9 cellular contexts compared by ENCODE assay signal in genomic region chr7:150451833-150452431, GRCh38. TPM values are rescaled to one million over a fixed set of nuclear protein-coding genes. Genes with fewer than 3 reads are reported as not detected.
A peak's percentile ranks its signal among the peaks of the same experiment; 100 is the strongest.
DNase-seq lines count a peak whose midpoint lies in the region; ATAC-seq and TF ChIP-seq lines count a peak whose summit lies in the region.
"Had no signal": no experiment of that assay in that cellular context is flagged by ENCODE, and none has a peak within 500 bp of the region (broad histone marks: within the 10 kb centered on the region; RNA-seq: fewer than 3 reads in every experiment).

No MANE protein-coding gene starts in this region.

- ATAC-seq in activated CD8-positive, alpha-beta T cell treated with anti-CD3 and anti-CD28 coated beads, Interleukin-2, amount 10 ng/mL, durations not matched to agents 7 days and 5 days, result peak; percentile 2
- ATAC-seq in gastroesophageal sphincter, result no peak
- ATAC-seq in HG03565 (IDR thresholded peaks at IDR 0.05; ENCODE audit: unreplicated experiment), result no peak

- H3K4me1 Mint-ChIP-seq in activated CD8-positive, alpha-beta T cell treated with anti-CD3 and anti-CD28 coated beads, Interleukin-2, amount 10 ng/mL, durations not matched to agents 7 days and 5 days (ENCODE audit: low read depth), result peaks cover 63% of the 10 kb centered on the region

- H3K27ac ChIP-seq in gastroesophageal sphincter, result peak overlapping the region in 3 of 4 donors; percentile 63 to 79 (median 77)
- no peak overlapping the region for H3K27ac ChIP-seq in SK-N-SH (ENCODE audit: low read depth in 2 of 2, low read length in 1 of 2)

- H3K9me3 ChIP-seq in gastroesophageal sphincter, result peaks cover 0 to 7% (median 0%) of the 10 kb centered on the region in 3 donors
- H3K9me3 ChIP-seq in SK-N-SH, result no peaks in the 10 kb centered on the region

- TF ChIP-seq EP300 in gastroesophageal sphincter (IDR thresholded peaks at IDR 0.05) (no peak), SK-N-SH (IDR thresholded peaks at IDR 0.05; ENCODE audit: borderline replicate concordance in 1 of 2, low read depth in 1 of 2, low read length in 1 of 2) (no peak)

- H3K36me3 ChIP-seq in gastroesophageal sphincter (no peaks in the 10 kb centered on the region), SK-N-SH (replicated peaks in 1 of 2; ENCODE audit: control insufficient read depth in 1 of 2, insufficient read depth in 2 of 2, low read length in 1 of 2) (no peaks in the 10 kb centered on the region)

- WGBS in gastroesophageal sphincter (ENCODE audit: low coverage in 1 of 2), 2 donors, result 43 to 54% methylated on average over 4 to 6 of the region's 8 CpGs
- 38% methylated on average over 8 of the region's 8 CpGs for WGBS in SK-N-SH (ENCODE audit: low lambda C conversion rate)

- H3K4me2 ChIP-seq in SK-N-SH, result no peak overlapping the region

- H3K27me3 ChIP-seq in gastroesophageal sphincter (peaks cover 27% of the 10 kb centered on the region), SK-N-SH (ENCODE audit: insufficient read depth) (peaks cover 31% of the 10 kb centered on the region; the same call in 1 of the 2 replicates)

- peaks cover 20% of the 10 kb centered on the region for H3K9me3 Mint-ChIP-seq in activated CD8-positive, alpha-beta T cell treated with anti-CD3 and anti-CD28 coated beads, Interleukin-2, amount 10 ng/mL, durations not matched to agents 7 days and 5 days (ENCODE audit: insufficient read depth)

- POLR2A ChIA-PET in activated CD8-positive, alpha-beta T cell treated with anti-CD3 and anti-CD28 coated beads, Interleukin-2, amount 10 ng/mL, durations not matched to agents 7 days and 5 days (lab: Charles Lee), result interaction anchor here (0.6 to 9.8 kb wide), 29 partner anchors 11 to 304 kb away, joined by 3 to 316 read pairs (median 5); partner anchors contain the start of genes GIMAP1, GIMAP2, GIMAP4 and GIMAP5
- POLR2A ChIA-PET in SK-N-SH (lab: Yijun Ruan, JAX), result no interaction called here

- peak overlapping the region; percentile 95 for H3K27ac Mint-ChIP-seq in activated CD8-positive, alpha-beta T cell treated with anti-CD3 and anti-CD28 coated beads, Interleukin-2, amount 10 ng/mL, durations not matched to agents 7 days and 5 days

- H3F3A ChIP-seq in SK-N-SH (replicated peaks; ENCODE audit: insufficient read depth), result no peaks in the 10 kb centered on the region

- no peaks in the 10 kb centered on the region for H3K79me2 ChIP-seq in SK-N-SH (ENCODE audit: insufficient read depth)

- peaks cover 53% of the 10 kb centered on the region for H3K36me3 Mint-ChIP-seq in activated CD8-positive, alpha-beta T cell treated with anti-CD3 and anti-CD28 coated beads, Interleukin-2, amount 10 ng/mL, durations not matched to agents 7 days and 5 days (ENCODE audit: low read depth)

- no peak for TF ChIP-seq RAD21 in SK-N-SH (IDR thresholded peaks at IDR 0.05; ENCODE audit: low read length)

- H3K4me3 Mint-ChIP-seq in activated CD8-positive, alpha-beta T cell treated with anti-CD3 and anti-CD28 coated beads, Interleukin-2, amount 10 ng/mL, durations not matched to agents 7 days and 5 days, result peak overlapping the region; percentile 97

- no peaks in the 10 kb centered on the region for H3K9me2 ChIP-seq in SK-N-SH

- H4K20me1 ChIP-seq in SK-N-SH (ENCODE audit: insufficient read depth), result no peaks in the 10 kb centered on the region

- H3K9ac ChIP-seq in SK-N-SH, result no peak overlapping the region

- no peak overlapping the region for H2AFZ ChIP-seq in SK-N-SH (ENCODE audit: low read depth)

- DNase-seq in GM13976 (ENCODE audit: low spot score), result peak; percentile 40
- DNase-seq in activated CD8-positive, alpha-beta T cell treated with anti-CD3 and anti-CD28 coated beads, Interleukin-2, amount 10 ng/mL, durations not matched to agents 7 days and 5 days, result peak; percentile 59
- peak; percentile 21 to 48 for DNase-seq in stimulated activated CD4-positive, alpha-beta T cell treated with anti-CD3 and anti-CD28 coated beads, Interleukin-4, amount 100 ng/mL, for 4 hours
- no peak for DNase-seq in NOMO-1 treated with dmso at 0.1 percent for 144 hours (lab: John Stamatoyannopoulos, UW; ENCODE audit: unreplicated experiment)
- DNase-seq in hippocampal formation (lab: John Stamatoyannopoulos, UW), result no peak
- DNase-seq in SK-N-SH, result no peak
- DNase-seq: NCI-H1436 had no signal

- H3K27me3 Mint-ChIP-seq in activated CD8-positive, alpha-beta T cell treated with anti-CD3 and anti-CD28 coated beads, Interleukin-2, amount 10 ng/mL, durations not matched to agents 7 days and 5 days (ENCODE audit: low read depth), result no peaks in the 10 kb centered on the region

- TF ChIP-seq POLR2A in gastroesophageal sphincter (IDR thresholded peaks at IDR 0.05), result no peak

- CTCF ChIA-PET in activated CD8-positive, alpha-beta T cell treated with anti-CD3 and anti-CD28 coated beads, Interleukin-2, amount 10 ng/mL, durations not matched to agents 7 days and 5 days (lab: Charles Lee), result interaction anchor here (0.8 to 5.0 kb wide), 17 partner anchors 29 to 304 kb away, joined by 3 to 85 read pairs (median 5); partner anchors contain the start of genes GIMAP4, GIMAP6 and GIMAP7
- CTCF ChIA-PET in SK-N-SH (lab: Yijun Ruan, JAX), result interaction anchor here (0.6 kb wide), 1 partner anchor 18 kb away, joined by 4 read pairs; no protein-coding TSS in a partner anchor

- TF ChIP-seq CTCF in GM13976 (IDR thresholded peaks at IDR 0.05; ENCODE audit: borderline replicate concordance, control extremely low read depth, extremely low read depth, insufficient read depth, missing control alignments) (no peak), gastroesophageal sphincter (IDR thresholded peaks at IDR 0.05) (no peak), SK-N-SH (IDR thresholded peaks at IDR 0.05) (no peak)

- in situ Hi-C loops in GM13976 (cut with MboI; ENCODE audit: low sequenced_read_pairs, unreplicated experiment), result no loop called here

- H3K4me1 ChIP-seq in gastroesophageal sphincter, result peaks cover 0 to 10% (median 0%) of the 10 kb centered on the region in 3 donors
- H3K4me1 ChIP-seq in SK-N-SH (ENCODE audit: control insufficient read depth in 1 of 2, insufficient read depth in 2 of 2, low read depth in 1 of 2, low read length in 1 of 2), result no peaks in the 10 kb centered on the region

- H3K4me3 ChIP-seq in gastroesophageal sphincter (peak overlapping the region; percentile 10 to 53), SK-N-SH (ENCODE audit: low read depth in 2 of 2, low read length in 1 of 2) (no peak overlapping the region)

TF ChIP-seq in SK-N-SH, 30 proteins besides CTCF, POLR2A, EP300 and RAD21:
- TF ChIP-seq TCF12 (IDR thresholded peaks at IDR 0.05), result no peak
TF ChIP-seq in SK-N-SH: peak in this region for 0.

RNA-seq across cellular contexts. Expression of gene GIMAP8, which starts 1.5 kb away (rescaled TPM):
- 10 to 100 TPM; 21.5 to 22.3 TPM for total RNA-seq in activated CD8-positive, alpha-beta T cell treated with anti-CD3 and anti-CD28 coated beads, Interleukin-2, amount 10 ng/mL, durations not matched to agents 7 days and 5 days
- total RNA-seq in gastroesophageal sphincter, result 10 to 100 TPM in 3 of 4 donors, 1 to 10 TPM in 1; 6.1 to 19.1 (median 12.5) TPM
- polyA plus RNA-seq in SK-N-SH (2012; rRNA removed), result not detected in 2 replicates
- polyA plus RNA-seq in SK-N-SH (2012; cell fraction: cytosol; rRNA removed), result not detected in 2 replicates
- 0.01 TPM in 1 of 2 replicates, not detected in the other for polyA plus RNA-seq in SK-N-SH (2012; cell fraction: nucleus; rRNA removed)

Comparison
In these comparisons a context has a peak if more than half of its experiments do, and no peak if none do; other contexts are left out.
1. DNase-seq: peak in GM13976 (single experiment), activated CD8-positive, alpha-beta T cell treated with anti-CD3 and anti-CD28 coated beads, Interleukin-2, amount 10 ng/mL, durations not matched to agents 7 days and 5 days (single experiment) and stimulated activated CD4-positive, alpha-beta T cell treated with anti-CD3 and anti-CD28 coated beads, Interleukin-4, amount 100 ng/mL, for 4 hours (2 of 2); none in NOMO-1 treated with dmso at 0.1 percent for 144 hours (single experiment), hippocampal formation (0 of 2) and SK-N-SH (single experiment).
2. H3K27ac ChIP-seq: peak in gastroesophageal sphincter (3 of 4); none in SK-N-SH (0 of 2).
3. H3K4me3 ChIP-seq: peak in gastroesophageal sphincter (2 of 2); none in SK-N-SH (0 of 2).